Comparison of ENCODE assay signal across 15 cellular contexts in genomic region chr7:1911571-1911970, GRCh38.
A peak's percentile ranks its signal among the peaks of the same experiment; 100 is the strongest.
DNase-seq lines count a peak whose midpoint lies in the region; ATAC-seq and TF ChIP-seq lines count a peak whose summit lies in the region.
"Had no signal": no experiment of that assay in that cellular context is flagged by ENCODE, and none has a peak within 500 bp of the region (broad histone marks: within the 10 kb centered on the region; RNA-seq: fewer than 3 reads in every experiment).

No MANE protein-coding gene starts in this region.

- peaks cover 100% of the 10 kb centered on the region for H4K20me1 ChIP-seq in BLaER1
- no peaks in the 10 kb centered on the region for H4K20me1 ChIP-seq in neural progenitor cell (ENCODE audit: low read depth)

- peak overlapping the region; percentile 73 for H3K27ac Mint-ChIP-seq in CD4-positive, alpha-beta T cell
- peak overlapping the region; percentile 30 for H3K27ac Mint-ChIP-seq in activated T-helper 17 cell treated with anti-CD3 and anti-CD28 coated beads, Interleukin-2, amount 50 U/mL, for 72 hours
- H3K27ac Mint-ChIP-seq in neural progenitor cell = peak overlapping the region; percentile 58
- no peak overlapping the region for H3K27ac Mint-ChIP-seq in activated T-cell treated with anti-CD3 and anti-CD28 coated beads, Interleukin-2, amount 50 U/mL, for 72 hours
- H3K27ac Mint-ChIP-seq: B cell had no signal

- ATAC-seq in CD4-positive, alpha-beta T cell (ENCODE audit: poor library complexity) = no peak
- no peak for ATAC-seq in activated T-helper 17 cell treated with anti-CD3 and anti-CD28 coated beads, Interleukin-2, amount 50 U/mL, for 72 hours (replicated peaks)
- no peak for ATAC-seq in activated T-cell treated with anti-CD3 and anti-CD28 coated beads, Interleukin-2, amount 50 U/mL, for 72 hours (replicated peaks in 1 of 2)

- H3K4me1 Mint-ChIP-seq in CD4-positive, alpha-beta T cell (ENCODE audit: low read depth) = peaks cover 17% of the 10 kb centered on the region
- no peaks in the 10 kb centered on the region for H3K4me1 Mint-ChIP-seq in activated T-helper 17 cell treated with anti-CD3 and anti-CD28 coated beads, Interleukin-2, amount 50 U/mL, for 72 hours
- H3K4me1 Mint-ChIP-seq in neural progenitor cell = peaks cover 8% of the 10 kb centered on the region
- peaks cover 5% of the 10 kb centered on the region for H3K4me1 Mint-ChIP-seq in activated T-cell treated with anti-CD3 and anti-CD28 coated beads, Interleukin-2, amount 50 U/mL, for 72 hours (ENCODE audit: low read depth)

- H3K9me3 ChIP-seq in BLaER1 (no peaks in the 10 kb centered on the region), neural progenitor cell (ENCODE audit: low read depth) (no peaks in the 10 kb centered on the region)
- no peaks in the 10 kb centered on the region for H3K9me3 ChIP-seq in CD4-positive, alpha-beta T cell (ENCODE audit: control insufficient read depth, low read length)
- H3K9me3 ChIP-seq: Caco-2 had no signal

- peak overlapping the region; percentile 88; the same call in 1 of the 2 replicates for H3K4me2 ChIP-seq in BLaER1
- no peak overlapping the region for H3K4me2 ChIP-seq in neural progenitor cell

- no peak for DNase-seq in CD4-positive, alpha-beta T cell
- DNase-seq in neural progenitor cell (ENCODE audit: low spot score) (no peak), retina (no peak)
- no peak for DNase-seq in activated CD4-positive, CD25-positive, alpha-beta regulatory T cell treated with anti-CD3 and anti-CD28 coated beads, Interleukin-2, amount 50 U/mL, for 72 hours
- DNase-seq in activated T-cell treated with anti-CD3 and anti-CD28 coated beads, Interleukin-2, amount 50 U/mL, for 72 hours = no peak
- DNase-seq: Caco-2; CD8-positive, alpha-beta memory T cell; DND-41; GDM1; GM23248 had no signal

- no peak overlapping the region for H3K9ac ChIP-seq in BLaER1
- no peak overlapping the region for H3K9ac ChIP-seq in neural progenitor cell
- H3K9ac ChIP-seq: GM23248 had no signal

- H3K9me3 Mint-ChIP-seq in CD4-positive, alpha-beta T cell = no peaks in the 10 kb centered on the region
- H3K9me3 Mint-ChIP-seq in activated T-helper 17 cell treated with anti-CD3 and anti-CD28 coated beads, Interleukin-2, amount 50 U/mL, for 72 hours = no peaks in the 10 kb centered on the region
- H3K9me3 Mint-ChIP-seq in neural progenitor cell = no peaks in the 10 kb centered on the region
- H3K9me3 Mint-ChIP-seq in activated T-cell treated with anti-CD3 and anti-CD28 coated beads, Interleukin-2, amount 50 U/mL, for 72 hours = no peaks in the 10 kb centered on the region
- H3K9me3 Mint-ChIP-seq: CD8-positive, alpha-beta memory T cell; IgD-negative memory B cell had no signal

- H3K27me3 Mint-ChIP-seq in CD4-positive, alpha-beta T cell = no peaks in the 10 kb centered on the region
- no peaks in the 10 kb centered on the region for H3K27me3 Mint-ChIP-seq in activated T-helper 17 cell treated with anti-CD3 and anti-CD28 coated beads, Interleukin-2, amount 50 U/mL, for 72 hours
- H3K27me3 Mint-ChIP-seq in neural progenitor cell (ENCODE audit: insufficient read depth, low read depth) = no peaks in the 10 kb centered on the region
- H3K27me3 Mint-ChIP-seq in activated T-cell treated with anti-CD3 and anti-CD28 coated beads, Interleukin-2, amount 50 U/mL, for 72 hours (ENCODE audit: low read depth) = no peaks in the 10 kb centered on the region
- H3K27me3 Mint-ChIP-seq: B cell; CD8-positive, alpha-beta memory T cell; IgD-negative memory B cell had no signal

- no peak overlapping the region for H3K4me3 Mint-ChIP-seq in CD4-positive, alpha-beta T cell
- no peak overlapping the region for H3K4me3 Mint-ChIP-seq in activated T-helper 17 cell treated with anti-CD3 and anti-CD28 coated beads, Interleukin-2, amount 50 U/mL, for 72 hours
- no peak overlapping the region for H3K4me3 Mint-ChIP-seq in neural progenitor cell
- H3K4me3 Mint-ChIP-seq in activated T-cell treated with anti-CD3 and anti-CD28 coated beads, Interleukin-2, amount 50 U/mL, for 72 hours = no peak overlapping the region
- H3K4me3 Mint-ChIP-seq: B cell; CD8-positive, alpha-beta memory T cell; IgD-negative memory B cell had no signal

- no peaks in the 10 kb centered on the region for H3F3A ChIP-seq in neural progenitor cell (ENCODE audit: low read depth)

- intact Hi-C loops in CD4-positive, alpha-beta T cell (cut with DNase I, micrococcal nuclease) = no loop called here

- H3K4me1 ChIP-seq in BLaER1 (peaks cover 58% of the 10 kb centered on the region), neural progenitor cell (no peaks in the 10 kb centered on the region)
- H3K4me1 ChIP-seq: Caco-2 had no signal

- POLR2A ChIA-PET in CD4-positive, alpha-beta T cell (lab: Charles Lee) = no interaction called here

- CTCF ChIA-PET in CD4-positive, alpha-beta T cell (lab: Charles Lee) = no interaction called here

- peaks cover 72% of the 10 kb centered on the region for H3K36me3 Mint-ChIP-seq in CD4-positive, alpha-beta T cell (ENCODE audit: low read depth)
- H3K36me3 Mint-ChIP-seq in activated T-helper 17 cell treated with anti-CD3 and anti-CD28 coated beads, Interleukin-2, amount 50 U/mL, for 72 hours (ENCODE audit: low read depth) = no peaks in the 10 kb centered on the region
- peaks cover 4% of the 10 kb centered on the region for H3K36me3 Mint-ChIP-seq in neural progenitor cell
- no peaks in the 10 kb centered on the region for H3K36me3 Mint-ChIP-seq in activated T-cell treated with anti-CD3 and anti-CD28 coated beads, Interleukin-2, amount 50 U/mL, for 72 hours (ENCODE audit: insufficient read depth in 2 of 2)

- no peaks in the 10 kb centered on the region for H3K79me2 ChIP-seq in neural progenitor cell (ENCODE audit: low read depth)

- H3K36me3 ChIP-seq in BLaER1 = peaks cover 78% of the 10 kb centered on the region
- no peaks in the 10 kb centered on the region for H3K36me3 ChIP-seq in neural progenitor cell

- no peak for TF ChIP-seq CTCF in CD4-positive, alpha-beta T cell (IDR thresholded peaks at IDR 0.05)
- no peak for TF ChIP-seq CTCF in neural progenitor cell (IDR thresholded peaks at IDR 0.05)

- H3K4me3 ChIP-seq in BLaER1 = no peak overlapping the region
- H3K4me3 ChIP-seq in neural progenitor cell = no peak overlapping the region
- H3K4me3 ChIP-seq: GM23248 had no signal

- H3K27ac ChIP-seq in BLaER1 (no peak overlapping the region), neural progenitor cell (no peak overlapping the region)
- no peak overlapping the region for H3K27ac ChIP-seq in CD4-positive, alpha-beta T cell (ENCODE audit: low read depth, low read length)
- H3K27ac ChIP-seq: C4-2B, GM23248 had no signal

- H2AFZ ChIP-seq in neural progenitor cell (replicated peaks) = no peak overlapping the region
- H2AFZ ChIP-seq: GM23248 had no signal

- H3K27me3 ChIP-seq in BLaER1 (no peaks in the 10 kb centered on the region; the same call in 1 of the 2 replicates), neural progenitor cell (no peaks in the 10 kb centered on the region)
- no peaks in the 10 kb centered on the region for H3K27me3 ChIP-seq in CD4-positive, alpha-beta T cell (ENCODE audit: control insufficient read depth, insufficient read depth, low read length)
